Comparison of ENCODE assay signal across 17 cellular contexts in genomic region chr9:120910643-120911042, GRCh38. TPM values are rescaled to one million over a fixed set of nuclear protein-coding genes. Genes with fewer than 3 reads are reported as not detected.
DNase-seq lines count a peak whose midpoint lies in the region; ATAC-seq and TF ChIP-seq lines count a peak whose summit lies in the region.
"Had no signal": no experiment of that assay in that cellular context is flagged by ENCODE, and none has a peak within 500 bp of the region (broad histone marks: within the 10 kb centered on the region; RNA-seq: fewer than 3 reads in every experiment).

No MANE protein-coding gene starts in this region.

- H3K9me3 ChIP-seq in effector memory CD4-positive, alpha-beta T cell (ENCODE audit: control insufficient read depth, low read length), result no peaks in the 10 kb centered on the region
- H3K9me3 ChIP-seq in thoracic aorta, result no peaks in the 10 kb centered on the region
- H3K9me3 ChIP-seq: suprapubic skin had no signal

- peak overlapping the region; percentile 92 for H3K27ac Mint-ChIP-seq in activated CD8-positive, alpha-beta T cell treated with anti-CD3 and anti-CD28 coated beads for 36 hours
- H3K27ac Mint-ChIP-seq: GM23338, nephron progenitor cell, progenitor cell of endocrine pancreas had no signal

- no peaks in the 10 kb centered on the region for H3K27me3 Mint-ChIP-seq in activated CD8-positive, alpha-beta T cell treated with anti-CD3 and anti-CD28 coated beads for 36 hours
- H3K27me3 Mint-ChIP-seq: progenitor cell of endocrine pancreas had no signal

- POLR2A ChIA-PET in activated CD8-positive, alpha-beta T cell treated with anti-CD3 and anti-CD28 coated beads for 36 hours (lab: Charles Lee), result interaction anchor here (60.2 to 67.1 kb wide), 2 partner anchors 1 to 16 kb away, joined by 2439 read pairs; partner anchors contain the start of genes PHF19 and TRAF1

- peaks cover 86% of the 10 kb centered on the region for H3K36me3 ChIP-seq in effector memory CD4-positive, alpha-beta T cell (ENCODE audit: control insufficient read depth, insufficient read depth, low read length)
- peaks cover 55% of the 10 kb centered on the region for H3K36me3 ChIP-seq in thoracic aorta

- no peak overlapping the region for H3K4me3 Mint-ChIP-seq in activated CD8-positive, alpha-beta T cell treated with anti-CD3 and anti-CD28 coated beads for 36 hours
- H3K4me3 Mint-ChIP-seq: GM23338, nephron progenitor cell had no signal

- ATAC-seq in activated CD8-positive, alpha-beta T cell treated with anti-CD3 and anti-CD28 coated beads for 36 hours, result peak; percentile 34
- no peak for ATAC-seq in thoracic aorta (ENCODE audit: insufficient number of reproducible peaks, low FRiP score, low read depth)
- ATAC-seq in left cardiac atrium, result no peak

- CTCF ChIA-PET in activated CD8-positive, alpha-beta T cell treated with anti-CD3 and anti-CD28 coated beads for 36 hours (lab: Charles Lee), result interaction anchor here (0.9 to 2.2 kb wide), 3 partner anchors 13 to 26 kb away, joined by 3 to 13 read pairs (median 3); no protein-coding TSS in a partner anchor

- H3K36me3 Mint-ChIP-seq in activated CD8-positive, alpha-beta T cell treated with anti-CD3 and anti-CD28 coated beads for 36 hours (ENCODE audit: low read depth), result peaks cover 91% of the 10 kb centered on the region

- no peak for TF ChIP-seq CTCF in activated CD8-positive, alpha-beta T cell treated with anti-CD3 and anti-CD28 coated beads for 36 hours (IDR thresholded peaks at IDR 0.05)
- no peak for TF ChIP-seq CTCF in thoracic aorta (IDR thresholded peaks at IDR 0.05)

- H3K4me3 ChIP-seq in effector memory CD4-positive, alpha-beta T cell (ENCODE audit: insufficient read depth, low read depth, low read length, poor library complexity, severe bottlenecking), result no peak overlapping the region
- no peak overlapping the region for H3K4me3 ChIP-seq in thoracic aorta
- H3K4me3 ChIP-seq: GM23338, suprapubic skin had no signal

- intact Hi-C loops in activated CD8-positive, alpha-beta T cell treated with anti-CD3 and anti-CD28 coated beads for 36 hours (cut with micrococcal nuclease), result no loop called here
- intact Hi-C loops in left cardiac atrium (cut with DNase I), result no loop called here

- H3K4me1 Mint-ChIP-seq in activated CD8-positive, alpha-beta T cell treated with anti-CD3 and anti-CD28 coated beads for 36 hours (ENCODE audit: low read depth), result peaks cover 89% of the 10 kb centered on the region

- H3K27me3 ChIP-seq in effector memory CD4-positive, alpha-beta T cell (replicated peaks; ENCODE audit: control insufficient read depth, insufficient read depth, low read length, poor library complexity, severe bottlenecking), result no peaks in the 10 kb centered on the region
- no peaks in the 10 kb centered on the region for H3K27me3 ChIP-seq in thoracic aorta (replicated peaks; ENCODE audit: insufficient read depth)
- H3K27me3 ChIP-seq: suprapubic skin had no signal

- peak; percentile 30 for DNase-seq in stimulated activated CD4-positive, alpha-beta T cell treated with anti-CD3 and anti-CD28 coated beads, Interleukin-15, amount 100 ng/mL, for 24 hours
- no peak for DNase-seq in stimulated activated CD4-positive, alpha-beta T cell treated with anti-CD3 and anti-CD28 coated beads, Interleukin-2, amount 100 ng/mL, for 24 hours
- DNase-seq in activated CD8-positive, alpha-beta T cell treated with anti-CD3 and anti-CD28 coated beads for 36 hours, result no peak
- DNase-seq in effector memory CD4-positive, alpha-beta T cell, result no peak
- DNase-seq in thoracic aorta (ENCODE audit: low spot score) (no peak), left cardiac atrium (no peak), SHP77 (lab: John Stamatoyannopoulos, UW) (no peak)
- DNase-seq in activated effector memory CD4-positive, alpha-beta T cell treated with Interleukin-2 at 50 U/mL for 16 hours, result no peak
- DNase-seq: foreskin melanocyte; mesendoderm; NCI-H2029 treated with DMSO at 0.1 percent for 48 hours; nephron progenitor cell; SHP77 treated with DMSO at 0.1 percent for 48 hours; stimulated activated CD4-positive, alpha-beta T cell treated with anti-CD3 and anti-CD28 coated beads, Interleukin-2, amount 100 ng/mL, for 48 hours had no signal

- H3K27ac ChIP-seq in effector memory CD4-positive, alpha-beta T cell (ENCODE audit: insufficient read depth, low read length, poor library complexity, severe bottlenecking), result peak overlapping the region; percentile 76
- peak overlapping the region; percentile 61 to 75 for H3K27ac ChIP-seq in thoracic aorta
- H3K27ac ChIP-seq: suprapubic skin had no signal

- H3K4me1 ChIP-seq in effector memory CD4-positive, alpha-beta T cell (ENCODE audit: control insufficient read depth, insufficient read depth, low read length, poor library complexity, severe bottlenecking), result peaks cover 44% of the 10 kb centered on the region
- H3K4me1 ChIP-seq in thoracic aorta (ENCODE audit: control insufficient read depth in 1 of 2, low read depth in 2 of 2), result peaks cover 21 to 42% of the 10 kb centered on the region in 2 donors

- no peaks in the 10 kb centered on the region for H3K9me3 Mint-ChIP-seq in activated CD8-positive, alpha-beta T cell treated with anti-CD3 and anti-CD28 coated beads for 36 hours
- H3K9me3 Mint-ChIP-seq: GM23338, nephron progenitor cell had no signal

RNA-seq across cellular contexts. Expression of gene TRAF1, which starts 16.0 kb away (rescaled TPM):
- 100 to 1,000 TPM; 147 to 150 TPM for total RNA-seq in activated CD8-positive, alpha-beta T cell treated with anti-CD3 and anti-CD28 coated beads for 36 hours
- total RNA-seq in thoracic aorta (10 to 100 TPM; 36.4 to 52.5 TPM), left cardiac atrium (1 to 10 TPM; 3.3 to 3.7 TPM)

RNA-seq across cellular contexts. Expression of gene PHF19, which starts 33.7 kb away (rescaled TPM):
- 100 to 1,000 TPM; 210 to 216 TPM for total RNA-seq in activated CD8-positive, alpha-beta T cell treated with anti-CD3 and anti-CD28 coated beads for 36 hours
- total RNA-seq in thoracic aorta (10 to 100 TPM; 47.9 to 81.7 TPM), left cardiac atrium (10 to 100 TPM; 16.8 to 18.5 TPM)

Comparison
In these comparisons a context has a peak if more than half of its experiments do, and no peak if none do; other contexts are left out.
1. RNA of gene TRAF1, which starts 16.0 kb away (total RNA-seq): 147 to 150 TPM in activated CD8-positive, alpha-beta T cell treated with anti-CD3 and anti-CD28 coated beads for 36 hours and 36.4 to 52.5 TPM in thoracic aorta; 3.3 to 3.7 TPM in left cardiac atrium; every median in the first group is over 4 times any median in the second.